Comparison of ENCODE assay signal across 1 cellular context in the genomic region with DNA sequence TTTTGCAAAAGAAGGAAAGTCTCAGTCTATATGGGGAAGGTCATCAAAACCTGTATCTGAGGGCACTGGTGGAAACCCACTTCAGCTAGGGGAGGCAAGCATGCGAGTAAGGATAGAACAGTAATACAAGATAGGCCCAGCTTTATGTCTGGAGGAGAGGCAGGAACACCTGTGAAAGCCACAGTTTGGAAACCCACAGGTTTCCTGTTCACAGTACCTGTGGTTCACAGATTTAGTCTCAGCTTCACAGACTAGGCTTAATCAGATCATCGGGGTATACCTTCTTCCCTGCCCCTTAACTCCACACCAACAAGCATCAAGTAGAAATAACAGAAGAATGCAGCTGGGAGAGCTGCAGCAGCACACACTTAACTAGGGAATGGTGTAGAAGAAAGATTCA.
TF ChIP-seq lines count a peak whose summit lies in the region.

No MANE protein-coding gene starts in this region.

TF ChIP-seq in GM23338, 12 proteins besides CTCF, POLR2A, EP300 and RAD21 (continued from another document):
- TF ChIP-seq, protein P1, sequence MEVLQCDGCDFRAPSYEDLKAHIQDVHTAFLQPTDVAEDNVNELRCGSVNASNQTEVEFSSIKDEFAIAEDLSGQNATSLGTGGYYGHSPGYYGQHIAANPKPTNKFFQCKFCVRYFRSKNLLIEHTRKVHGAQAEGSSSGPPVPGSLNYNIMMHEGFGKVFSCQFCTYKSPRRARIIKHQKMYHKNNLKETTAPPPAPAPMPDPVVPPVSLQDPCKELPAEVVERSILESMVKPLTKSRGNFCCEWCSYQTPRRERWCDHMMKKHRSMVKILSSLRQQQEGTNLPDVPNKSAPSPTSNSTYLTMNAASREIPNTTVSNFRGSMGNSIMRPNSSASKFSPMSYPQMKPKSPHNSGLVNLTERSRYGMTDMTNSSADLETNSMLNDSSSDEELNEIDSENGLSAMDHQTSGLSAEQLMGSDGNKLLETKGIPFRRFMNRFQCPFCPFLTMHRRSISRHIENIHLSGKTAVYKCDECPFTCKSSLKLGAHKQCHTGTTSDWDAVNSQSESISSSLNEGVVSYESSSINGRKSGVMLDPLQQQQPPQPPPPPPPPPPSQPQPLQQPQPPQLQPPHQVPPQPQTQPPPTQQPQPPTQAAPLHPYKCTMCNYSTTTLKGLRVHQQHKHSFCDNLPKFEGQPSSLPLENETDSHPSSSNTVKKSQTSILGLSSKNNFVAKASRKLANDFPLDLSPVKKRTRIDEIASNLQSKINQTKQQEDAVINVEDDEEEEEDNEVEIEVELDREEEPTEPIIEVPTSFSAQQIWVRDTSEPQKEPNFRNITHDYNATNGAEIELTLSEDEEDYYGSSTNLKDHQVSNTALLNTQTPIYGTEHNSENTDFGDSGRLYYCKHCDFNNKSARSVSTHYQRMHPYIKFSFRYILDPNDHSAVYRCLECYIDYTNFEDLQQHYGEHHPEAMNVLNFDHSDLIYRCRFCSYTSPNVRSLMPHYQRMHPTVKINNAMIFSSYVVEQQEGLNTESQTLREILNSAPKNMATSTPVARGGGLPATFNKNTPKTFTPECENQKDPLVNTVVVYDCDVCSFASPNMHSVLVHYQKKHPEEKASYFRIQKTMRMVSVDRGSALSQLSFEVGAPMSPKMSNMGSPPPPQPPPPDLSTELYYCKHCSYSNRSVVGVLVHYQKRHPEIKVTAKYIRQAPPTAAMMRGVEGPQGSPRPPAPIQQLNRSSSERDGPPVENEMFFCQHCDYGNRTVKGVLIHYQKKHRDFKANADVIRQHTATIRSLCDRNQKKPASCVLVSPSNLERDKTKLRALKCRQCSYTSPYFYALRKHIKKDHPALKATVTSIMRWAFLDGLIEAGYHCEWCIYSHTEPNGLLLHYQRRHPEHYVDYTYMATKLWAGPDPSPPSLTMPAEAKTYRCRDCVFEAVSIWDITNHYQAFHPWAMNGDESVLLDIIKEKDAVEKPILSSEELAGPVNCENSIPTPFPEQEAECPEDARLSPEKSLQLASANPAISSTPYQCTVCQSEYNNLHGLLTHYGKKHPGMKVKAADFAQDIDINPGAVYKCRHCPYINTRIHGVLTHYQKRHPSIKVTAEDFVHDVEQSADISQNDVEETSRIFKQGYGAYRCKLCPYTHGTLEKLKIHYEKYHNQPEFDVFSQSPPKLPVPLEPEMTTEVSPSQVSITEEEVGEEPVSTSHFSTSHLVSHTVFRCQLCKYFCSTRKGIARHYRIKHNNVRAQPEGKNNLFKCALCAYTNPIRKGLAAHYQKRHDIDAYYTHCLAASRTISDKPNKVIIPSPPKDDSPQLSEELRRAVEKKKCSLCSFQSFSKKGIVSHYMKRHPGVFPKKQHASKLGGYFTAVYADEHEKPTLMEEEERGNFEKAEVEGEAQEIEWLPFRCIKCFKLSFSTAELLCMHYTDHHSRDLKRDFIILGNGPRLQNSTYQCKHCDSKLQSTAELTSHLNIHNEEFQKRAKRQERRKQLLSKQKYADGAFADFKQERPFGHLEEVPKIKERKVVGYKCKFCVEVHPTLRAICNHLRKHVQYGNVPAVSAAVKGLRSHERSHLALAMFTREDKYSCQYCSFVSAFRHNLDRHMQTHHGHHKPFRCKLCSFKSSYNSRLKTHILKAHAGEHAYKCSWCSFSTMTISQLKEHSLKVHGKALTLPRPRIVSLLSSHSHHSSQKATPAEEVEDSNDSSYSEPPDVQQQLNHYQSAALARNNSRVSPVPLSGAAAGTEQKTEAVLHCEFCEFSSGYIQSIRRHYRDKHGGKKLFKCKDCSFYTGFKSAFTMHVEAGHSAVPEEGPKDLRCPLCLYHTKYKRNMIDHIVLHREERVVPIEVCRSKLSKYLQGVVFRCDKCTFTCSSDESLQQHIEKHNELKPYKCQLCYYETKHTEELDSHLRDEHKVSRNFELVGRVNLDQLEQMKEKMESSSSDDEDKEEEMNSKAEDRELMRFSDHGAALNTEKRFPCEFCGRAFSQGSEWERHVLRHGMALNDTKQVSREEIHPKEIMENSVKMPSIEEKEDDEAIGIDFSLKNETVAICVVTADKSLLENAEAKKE (CRISPR knock-in tag; IDR thresholded peaks at IDR 0.05), result no peak
- TF ChIP-seq POLR2AphosphoS5 (IDR thresholded peaks at IDR 0.05; ENCODE audit: low read depth) (no peak), ZNF114 (CRISPR knock-in tag; IDR thresholded peaks at IDR 0.05) (no peak), JUNB (IDR thresholded peaks at IDR 0.05; ENCODE audit: unreplicated experiment) (no peak), EZH2phosphoT487 (IDR thresholded peaks at IDR 0.05; ENCODE audit: unreplicated experiment) (no peak), CREB1 (CRISPR knock-in tag; IDR thresholded peaks at IDR 0.05; ENCODE audit: low read depth) (no peak)
- TF ChIP-seq, protein P2, sequence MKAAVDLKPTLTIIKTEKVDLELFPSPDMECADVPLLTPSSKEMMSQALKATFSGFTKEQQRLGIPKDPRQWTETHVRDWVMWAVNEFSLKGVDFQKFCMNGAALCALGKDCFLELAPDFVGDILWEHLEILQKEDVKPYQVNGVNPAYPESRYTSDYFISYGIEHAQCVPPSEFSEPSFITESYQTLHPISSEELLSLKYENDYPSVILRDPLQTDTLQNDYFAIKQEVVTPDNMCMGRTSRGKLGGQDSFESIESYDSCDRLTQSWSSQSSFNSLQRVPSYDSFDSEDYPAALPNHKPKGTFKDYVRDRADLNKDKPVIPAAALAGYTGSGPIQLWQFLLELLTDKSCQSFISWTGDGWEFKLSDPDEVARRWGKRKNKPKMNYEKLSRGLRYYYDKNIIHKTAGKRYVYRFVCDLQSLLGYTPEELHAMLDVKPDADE (IDR thresholded peaks at IDR 0.05), result no peak
- TF ChIP-seq, protein P3, sequence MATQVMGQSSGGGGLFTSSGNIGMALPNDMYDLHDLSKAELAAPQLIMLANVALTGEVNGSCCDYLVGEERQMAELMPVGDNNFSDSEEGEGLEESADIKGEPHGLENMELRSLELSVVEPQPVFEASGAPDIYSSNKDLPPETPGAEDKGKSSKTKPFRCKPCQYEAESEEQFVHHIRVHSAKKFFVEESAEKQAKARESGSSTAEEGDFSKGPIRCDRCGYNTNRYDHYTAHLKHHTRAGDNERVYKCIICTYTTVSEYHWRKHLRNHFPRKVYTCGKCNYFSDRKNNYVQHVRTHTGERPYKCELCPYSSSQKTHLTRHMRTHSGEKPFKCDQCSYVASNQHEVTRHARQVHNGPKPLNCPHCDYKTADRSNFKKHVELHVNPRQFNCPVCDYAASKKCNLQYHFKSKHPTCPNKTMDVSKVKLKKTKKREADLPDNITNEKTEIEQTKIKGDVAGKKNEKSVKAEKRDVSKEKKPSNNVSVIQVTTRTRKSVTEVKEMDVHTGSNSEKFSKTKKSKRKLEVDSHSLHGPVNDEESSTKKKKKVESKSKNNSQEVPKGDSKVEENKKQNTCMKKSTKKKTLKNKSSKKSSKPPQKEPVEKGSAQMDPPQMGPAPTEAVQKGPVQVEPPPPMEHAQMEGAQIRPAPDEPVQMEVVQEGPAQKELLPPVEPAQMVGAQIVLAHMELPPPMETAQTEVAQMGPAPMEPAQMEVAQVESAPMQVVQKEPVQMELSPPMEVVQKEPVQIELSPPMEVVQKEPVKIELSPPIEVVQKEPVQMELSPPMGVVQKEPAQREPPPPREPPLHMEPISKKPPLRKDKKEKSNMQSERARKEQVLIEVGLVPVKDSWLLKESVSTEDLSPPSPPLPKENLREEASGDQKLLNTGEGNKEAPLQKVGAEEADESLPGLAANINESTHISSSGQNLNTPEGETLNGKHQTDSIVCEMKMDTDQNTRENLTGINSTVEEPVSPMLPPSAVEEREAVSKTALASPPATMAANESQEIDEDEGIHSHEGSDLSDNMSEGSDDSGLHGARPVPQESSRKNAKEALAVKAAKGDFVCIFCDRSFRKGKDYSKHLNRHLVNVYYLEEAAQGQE (IDR thresholded peaks at IDR 0.05; ENCODE audit: unreplicated experiment), result no peak
